11 cellular contexts compared by ENCODE assay signal in the genomic region with DNA sequence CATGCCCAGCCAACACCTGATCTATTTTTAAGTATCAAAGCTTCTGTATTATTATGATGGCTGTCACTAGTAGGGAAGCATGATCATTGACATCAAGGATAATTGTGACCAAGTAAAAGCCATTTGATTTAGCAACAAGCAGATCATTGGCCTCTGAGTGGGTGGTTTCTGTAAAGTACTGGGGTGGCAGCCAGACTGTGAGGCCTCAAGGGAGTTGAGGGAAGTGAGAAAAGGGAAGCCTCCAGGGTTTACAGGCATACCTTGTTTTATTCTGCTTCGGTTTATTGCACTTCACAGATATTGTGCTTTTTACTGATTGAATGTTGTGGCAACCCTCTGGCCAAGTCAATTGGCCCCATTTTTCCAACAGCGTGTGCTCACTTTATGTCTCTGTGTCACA.
DNase-seq lines count a peak whose midpoint lies in the region; ATAC-seq and FAIRE-seq lines count a peak whose summit lies in the region.
"Had no signal": no experiment of that assay in that cellular context is flagged by ENCODE, and none has a peak within 500 bp of the region (broad histone marks: within the 10 kb centered on the region; RNA-seq: fewer than 3 reads in every experiment).

No MANE protein-coding gene starts in this region.

- no peaks in the 10 kb centered on the region for H3K36me3 Mint-ChIP-seq in activated CD4-positive, alpha-beta T cell treated with anti-CD3 and anti-CD28 coated beads for 36 hours (ENCODE audit: low read depth)

- H3K4me1 Mint-ChIP-seq in activated CD4-positive, alpha-beta T cell treated with anti-CD3 and anti-CD28 coated beads for 36 hours: peaks cover 76% of the 10 kb centered on the region

- ATAC-seq in activated CD4-positive, alpha-beta T cell treated with anti-CD3 and anti-CD28 coated beads for 36 hours: no peak
- peak; percentile 77 for ATAC-seq in HG02763 (IDR thresholded peaks at IDR 0.05; ENCODE audit: unreplicated experiment)
- ATAC-seq in sciatic nerve: peak; percentile 48
- ATAC-seq: HCT116 had no signal

- peak overlapping the region; percentile 32 for H3K27ac Mint-ChIP-seq in activated CD4-positive, alpha-beta T cell treated with anti-CD3 and anti-CD28 coated beads for 36 hours
- H3K27ac Mint-ChIP-seq: progenitor cell of endocrine pancreas had no signal

- FAIRE-seq in HTR-8/SVneo (lab: Jason Lieb, UNC): no peak

- DNase-seq in activated CD4-positive, alpha-beta T cell treated with anti-CD3 and anti-CD28 coated beads for 36 hours: no peak
- DNase-seq in activated CD4-positive, alpha-beta T cell treated with anti-CD3 and anti-CD28 coated beads for 4 hours: no peak
- peak; percentile 12 for DNase-seq in NCI-H69 (lab: John Stamatoyannopoulos, UW)
- no peak for DNase-seq in sciatic nerve (ENCODE audit: low spot score)
- no peak for DNase-seq in NCI-H1105 (lab: John Stamatoyannopoulos, UW)
- no peak for DNase-seq in HTR-8/SVneo (ENCODE audit: insufficient read length, low spot score)
- no peak for DNase-seq in kidney glomerular epithelial cell (lab: John Stamatoyannopoulos, UW)
- DNase-seq: activated gamma-delta T cell had no signal

- H3K4me3 Mint-ChIP-seq in activated CD4-positive, alpha-beta T cell treated with anti-CD3 and anti-CD28 coated beads for 36 hours: no peak overlapping the region

- CTCF ChIA-PET in activated CD4-positive, alpha-beta T cell treated with anti-CD3 and anti-CD28 coated beads for 36 hours (lab: Charles Lee): interaction anchor here (1.0 to 1.2 kb wide), 2 partner anchors 137 to 138 kb away, joined by 3 to 4 read pairs; no protein-coding TSS in a partner anchor

- H3K27me3 Mint-ChIP-seq in activated CD4-positive, alpha-beta T cell treated with anti-CD3 and anti-CD28 coated beads for 36 hours: peaks cover 7% of the 10 kb centered on the region

- no peaks in the 10 kb centered on the region for H3K9me3 Mint-ChIP-seq in activated CD4-positive, alpha-beta T cell treated with anti-CD3 and anti-CD28 coated beads for 36 hours (ENCODE audit: low read depth)

- POLR2A ChIA-PET in activated CD4-positive, alpha-beta T cell treated with anti-CD3 and anti-CD28 coated beads for 36 hours (lab: Charles Lee): no interaction called here

- intact Hi-C loops in activated CD4-positive, alpha-beta T cell treated with anti-CD3 and anti-CD28 coated beads for 36 hours (cut with DNase I, micrococcal nuclease): no loop called here
- intact Hi-C loops in sciatic nerve (cut with DNase I): no loop called here
